8 cellular contexts compared by ENCODE assay signal in genomic region chr11:103109818-103110388, GRCh38. TPM values are rescaled to one million over a fixed set of nuclear protein-coding genes. Genes with fewer than 3 reads are reported as not detected.
DNase-seq lines count a peak whose midpoint lies in the region; ATAC-seq and TF ChIP-seq lines count a peak whose summit lies in the region.

No MANE protein-coding gene starts in this region.

- peak; percentile 3 for ATAC-seq in HG02884 (IDR thresholded peaks at IDR 0.05; ENCODE audit: unreplicated experiment)
- no peak for ATAC-seq in T-helper 17 cell
- peak; percentile 10 for ATAC-seq in omental fat pad (ENCODE audit: low FRiP score)

- H3K4me3 ChIP-seq in fibroblast of mammary gland (ENCODE audit: control insufficient read depth, low read depth, low read length) = peak overlapping the region; percentile 85

- TF ChIP-seq CTCF in GM10248 (IDR thresholded peaks at IDR 0.05; ENCODE audit: control extremely low read depth, extremely low read depth, low read depth, missing control alignments) = no peak
- TF ChIP-seq CTCF in fibroblast of mammary gland (conservative IDR thresholded peaks at IDR 0.05; ENCODE audit: control insufficient read depth, insufficient read depth, low read depth, low read length) = no peak
- no peak for TF ChIP-seq CTCF in omental fat pad (IDR thresholded peaks at IDR 0.05)

- peaks cover 11% of the 10 kb centered on the region for H3K4me1 Mint-ChIP-seq in T-helper 17 cell

- peak overlapping the region; percentile 95 for H3K4me3 Mint-ChIP-seq in T-helper 17 cell

- peak; percentile 9 for DNase-seq in GM10248 (ENCODE audit: extremely low spot score)
- DNase-seq in T-helper 17 cell = no peak
- DNase-seq in fibroblast of mammary gland (ENCODE audit: low read depth) = peak; percentile 15
- no peak for DNase-seq in omental fat pad (ENCODE audit: low spot score)
- no peak for DNase-seq in NCI-H2029 treated with DMSO at 0.1 percent for 48 hours (lab: John Stamatoyannopoulos, UW)
- no peak for DNase-seq in medulla oblongata (ENCODE audit: extremely low spot score)
- no peak for DNase-seq in NCI-H226

- CTCF ChIA-PET in GM10248 (lab: Yijun Ruan, JAX) = interaction anchor here (0.7 to 3.3 kb wide), 13 partner anchors 8 to 69 kb away, joined by 3 to 28 read pairs (median 4); partner anchors contain the start of gene DCUN1D5

- no peaks in the 10 kb centered on the region for H3K27me3 Mint-ChIP-seq in T-helper 17 cell

- no peaks in the 10 kb centered on the region for H3K9me3 ChIP-seq in T-helper 17 cell (ENCODE audit: control insufficient read depth, low read length, poor library complexity, severe bottlenecking)

- H3K27ac Mint-ChIP-seq in T-helper 17 cell = peak overlapping the region; percentile 97

- no peaks in the 10 kb centered on the region for H3K36me3 Mint-ChIP-seq in T-helper 17 cell (ENCODE audit: low read depth)

- POLR2A ChIA-PET in GM10248 (lab: Yijun Ruan, JAX) = no interaction called here

RNA-seq across cellular contexts. Expression of gene DYNC2H1, which starts 0.7 kb away (rescaled TPM):
- total RNA-seq in T-helper 17 cell (1 to 10 TPM; 2.2 to 3.6 TPM), omental fat pad (10 to 100 TPM; 14.7 to 34.1 (median 23.7) TPM)

RNA-seq across cellular contexts. Expression of gene DCUN1D5, which starts 17.9 kb away (rescaled TPM):
- 10 to 100 TPM; 13.9 to 14.0 TPM for total RNA-seq in T-helper 17 cell
- 10 to 100 TPM; 26.6 to 54.9 (median 38.1) TPM for total RNA-seq in omental fat pad

Comparison
In these comparisons a context has a peak if more than half of its experiments do, and no peak if none do; other contexts are left out.
1. DNase-seq: peak in GM10248 (single experiment) and fibroblast of mammary gland (single experiment); none in T-helper 17 cell (0 of 3), omental fat pad (single experiment), NCI-H2029 treated with DMSO at 0.1 percent for 48 hours (single experiment), medulla oblongata (single experiment) and NCI-H226 (single experiment).